Comparison of ENCODE assay signal across 8 cellular contexts in the genomic region with DNA sequence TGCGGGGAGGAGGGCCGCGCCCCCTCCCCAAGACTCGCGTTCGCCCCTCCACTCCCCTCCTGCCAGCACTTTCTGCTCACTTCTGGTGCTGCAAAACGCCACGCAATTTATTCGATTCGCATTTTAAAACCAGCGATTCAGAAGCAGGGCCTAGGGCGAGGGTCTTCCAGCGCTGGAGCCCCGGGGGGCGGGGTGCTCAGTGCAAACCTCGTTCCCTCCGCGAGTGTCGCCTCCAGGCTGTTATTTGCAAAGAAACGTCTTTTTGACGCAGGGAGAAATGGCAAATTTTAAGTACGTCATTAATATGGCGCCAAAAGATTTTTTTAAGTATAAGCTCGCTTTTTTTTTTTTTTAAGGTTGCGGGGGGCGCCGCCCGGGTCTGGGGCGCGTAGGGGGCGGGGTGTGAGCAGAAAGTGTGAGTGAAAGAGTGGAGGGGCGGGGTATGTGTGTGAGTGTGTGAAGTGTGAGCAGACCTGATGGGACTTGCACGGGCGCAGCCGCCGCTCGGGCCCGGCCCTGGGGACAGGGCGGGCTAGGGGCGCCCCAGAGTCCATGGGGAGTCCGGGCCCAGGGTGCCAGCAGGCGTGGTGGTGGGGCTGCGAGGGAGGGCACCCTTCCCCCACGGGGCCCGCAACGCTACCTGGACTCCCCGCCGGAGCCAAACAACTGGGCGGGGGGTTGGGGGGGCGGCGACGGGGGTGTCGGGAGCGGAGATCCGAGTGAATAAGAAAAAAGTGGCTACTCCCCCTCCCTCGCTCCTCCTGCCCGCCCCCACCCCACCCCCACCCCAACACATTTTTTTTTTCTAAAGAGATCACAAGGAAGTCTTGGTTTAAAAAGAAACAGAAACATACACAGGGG. TPM values are rescaled to one million over a fixed set of nuclear protein-coding genes. Genes with fewer than 3 reads are reported as not detected.
DNase-seq lines count a peak whose midpoint lies in the region; ATAC-seq, FAIRE-seq and TF ChIP-seq lines count a peak whose summit lies in the region.

A gene (plus strand): TSS at position 845 of the 861 bp plus-strand sequence. CDS start 10,188 bp downstream, outside the sequence.

- FAIRE-seq in GM12892 (lab: Jason Lieb, UNC), result peak; percentile 73

- no peak for TF ChIP-seq POLR2A in GM12892 (IDR thresholded peaks at IDR 0.05; ENCODE audit: low read depth, low read length)

- peak; percentile 33 for ATAC-seq in HG02852 (IDR thresholded peaks at IDR 0.05; ENCODE audit: unreplicated experiment)
- ATAC-seq in effector memory CD8-positive, alpha-beta T cell (replicated peaks), result peak; percentile 67
- peak; percentile 69 for ATAC-seq in memory B cell (ENCODE audit: low read depth)
- ATAC-seq in GM21360 (IDR thresholded peaks at IDR 0.05; ENCODE audit: unreplicated experiment), result no peak

- peak within 1 kb of the TSS; percentile 93 to 94 for H3K4me3 Mint-ChIP-seq in effector memory CD8-positive, alpha-beta T cell
- H3K4me3 Mint-ChIP-seq in memory B cell, result peak within 1 kb of the TSS; percentile 97

- H3K9me3 Mint-ChIP-seq in effector memory CD8-positive, alpha-beta T cell, result no peaks in the 10 kb centered on the region
- H3K9me3 Mint-ChIP-seq in memory B cell, result no peaks in the 10 kb centered on the region

- H3K4me1 Mint-ChIP-seq in effector memory CD8-positive, alpha-beta T cell (ENCODE audit: low read depth in 2 of 2), result peaks cover 23 to 25% of the 10 kb centered on the region in 2 donors
- H3K4me1 Mint-ChIP-seq in memory B cell, result peaks cover 34% of the 10 kb centered on the region

- H3K36me3 Mint-ChIP-seq in effector memory CD8-positive, alpha-beta T cell (ENCODE audit: insufficient read depth), result peaks cover 51% of the 10 kb centered on the region
- H3K36me3 Mint-ChIP-seq in memory B cell, result no peaks in the 10 kb centered on the region

- DNase-seq in GM12892 (ENCODE audit: insufficient read length), result peak; percentile 72
- peak; percentile 71 for DNase-seq in NCI-H748 (lab: John Stamatoyannopoulos, UW; ENCODE audit: unreplicated experiment)
- DNase-seq in activated CD8-positive, alpha-beta memory T cell treated with anti-CD3 and anti-CD28 coated beads for 4 hours (ENCODE audit: low read depth in 2 of 2), result peak; percentile 61 to 64
- peak; percentile 82 to 87 (median 84) for DNase-seq in effector memory CD8-positive, alpha-beta T cell
- DNase-seq in memory B cell (ENCODE audit: low spot score in 2 of 2), result peak; percentile 88 to 89
- peak; percentile 61 for DNase-seq in stimulated activated CD8-positive, alpha-beta memory T cell treated with anti-CD3 and anti-CD28 coated beads, Interleukin-12 subunit alpha, Interleukin-12 subunit beta, amount 100 ng/mL, for 1 hour (ENCODE audit: low read depth)

- no peaks in the 10 kb centered on the region for H3K27me3 Mint-ChIP-seq in effector memory CD8-positive, alpha-beta T cell
- H3K27me3 Mint-ChIP-seq in memory B cell, result no peaks in the 10 kb centered on the region

- peak within 1 kb of the TSS; percentile 99 for H3K27ac Mint-ChIP-seq in effector memory CD8-positive, alpha-beta T cell
- peak within 1 kb of the TSS; percentile 97 for H3K27ac Mint-ChIP-seq in memory B cell

RNA-seq across cellular contexts. Expression of the gene that starts here (rescaled TPM):
- polyA plus RNA-seq in GM12892 (2012; ENCODE audit: missing spikeins), result 18.1 TPM
